ENCODE assay signal across 26 cellular contexts in the genomic region with DNA sequence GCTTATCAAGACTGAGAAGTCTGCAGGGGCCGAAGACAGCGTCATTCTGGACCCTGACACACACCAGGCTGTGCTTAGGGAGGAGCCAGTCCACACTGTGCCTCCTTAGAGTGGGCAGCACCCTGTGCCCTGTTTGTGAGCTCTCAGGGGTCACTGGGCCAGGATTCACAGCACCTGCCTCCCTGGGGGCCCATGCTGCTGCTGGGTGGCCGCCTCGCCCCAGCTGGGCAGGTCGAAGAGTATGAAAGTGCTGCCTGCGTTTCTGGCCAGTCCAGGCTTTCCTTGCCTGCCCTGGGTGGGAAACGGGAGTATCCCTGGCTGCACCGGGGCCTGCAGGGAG. TPM values are rescaled to one million over a fixed set of nuclear protein-coding genes. Genes with fewer than 3 reads are reported as not detected.
"Had no signal": no experiment of that assay in that cellular context is flagged by ENCODE, and none has a peak within 500 bp of the region (broad histone marks: within the 10 kb centered on the region; RNA-seq: fewer than 3 reads in every experiment).

No MANE protein-coding gene starts in this region.

- H3K4me1 Mint-ChIP-seq: brain had no signal

- H3K4me1 ChIP-seq: ascending aorta, colonic mucosa, neural progenitor cell had no signal

- H3K27me3 ChIP-seq: ascending aorta, cardiac muscle cell, colonic mucosa, neural progenitor cell had no signal

- H3K9me3 ChIP-seq: ascending aorta, colonic mucosa had no signal

- H3K4me3 ChIP-seq: ascending aorta, cardiac muscle cell, colonic mucosa, neural progenitor cell, thoracic aorta had no signal

- H3K36me3 ChIP-seq: ascending aorta, cardiac muscle cell, colonic mucosa, neural progenitor cell, thoracic aorta had no signal

- DNase-seq: activated B cell treated with CpG ODN at 0.5 μM for 24 hours; activated CD4-positive, alpha-beta T cell treated with anti-CD3 and anti-CD28 coated beads for 4 hours; activated CD4-positive, alpha-beta T cell treated with anti-CD3 and anti-CD28 coated beads, Interleukin-2, amount 50 U/mL, for 4 hours; activated effector memory CD4-positive, alpha-beta T cell treated with anti-CD3 and anti-CD28 coated beads, Interleukin-2, amount 50 U/mL, for 16 hours; activated naive CD4-positive, alpha-beta T cell treated with anti-CD3 and anti-CD28 coated beads for 36 hours; activated naive CD8-positive, alpha-beta T cell treated with anti-CD3 and anti-CD28 coated beads, Interleukin-2, amount 10 ng/mL, durations not matched to agents 7 days and 5 days; cerebellar nuclear complex; colonic mucosa; foreskin fibroblast; hippocampal formation; immature natural killer cell; natural killer cell; right cardiac atrium; stimulated activated CD4-positive, alpha-beta T cell treated with anti-CD3 and anti-CD28 coated beads, Interleukin-2, amount 100 ng/mL, for 48 hours; T-cell had no signal

- H3K27ac Mint-ChIP-seq: activated B cell treated with CpG ODN at 0.5 μM for 24 hours; activated naive CD4-positive, alpha-beta T cell treated with anti-CD3 and anti-CD28 coated beads for 36 hours; activated naive CD8-positive, alpha-beta T cell treated with anti-CD3 and anti-CD28 coated beads, Interleukin-2, amount 10 ng/mL, durations not matched to agents 7 days and 5 days; brain; immature natural killer cell; memory B cell; natural killer cell; neural progenitor cell; T-cell; type B pancreatic cell had no signal

- H3K27me3 Mint-ChIP-seq: brain had no signal

- H3K27ac ChIP-seq: ascending aorta, cardiac muscle cell, colonic mucosa, neural progenitor cell, thoracic aorta had no signal

- H3K9ac ChIP-seq: neural progenitor cell had no signal

- H3K36me3 Mint-ChIP-seq: brain, natural killer cell, neural progenitor cell, T-cell, type B pancreatic cell had no signal

- H3K4me3 Mint-ChIP-seq: activated B cell treated with CpG ODN at 0.5 μM for 24 hours; activated naive CD4-positive, alpha-beta T cell treated with anti-CD3 and anti-CD28 coated beads for 36 hours; activated naive CD8-positive, alpha-beta T cell treated with anti-CD3 and anti-CD28 coated beads, Interleukin-2, amount 10 ng/mL, durations not matched to agents 7 days and 5 days; brain; immature natural killer cell; memory B cell; natural killer cell; neural progenitor cell; T-cell; type B pancreatic cell had no signal

RNA-seq across cellular contexts. Expression of a gene that starts 15.4 kb away (rescaled TPM):
- total RNA-seq: ascending aorta, cardiac muscle cell, kidney epithelial cell, thoracic aorta had no signal
- polyA plus RNA-seq: cardiac muscle cell, immature natural killer cell, right cardiac atrium had no signal

RNA-seq across cellular contexts. Expression of a gene that starts 55.5 kb away (rescaled TPM):
- total RNA-seq: activated B cell treated with CpG ODN at 0.5 μM for 24 hours; activated naive CD4-positive, alpha-beta T cell treated with anti-CD3 and anti-CD28 coated beads for 36 hours; activated naive CD8-positive, alpha-beta T cell treated with anti-CD3 and anti-CD28 coated beads, Interleukin-2, amount 10 ng/mL, durations not matched to agents 7 days and 5 days; ascending aorta; cardiac muscle cell; colonic mucosa; esophagus mucosa; kidney epithelial cell; natural killer cell; omental fat pad; right cardiac atrium; T-cell; T-helper 2 cell treated with Interferon-gamma antibody and Interleukin-4, amounts not matched to agents 100 ng/mL and 5 ng/mL, for 36 hours; thoracic aorta had no signal
- polyA plus RNA-seq: cardiac muscle cell, immature natural killer cell, right cardiac atrium had no signal
